8 cellular contexts compared by ENCODE assay signal in the genomic region with DNA sequence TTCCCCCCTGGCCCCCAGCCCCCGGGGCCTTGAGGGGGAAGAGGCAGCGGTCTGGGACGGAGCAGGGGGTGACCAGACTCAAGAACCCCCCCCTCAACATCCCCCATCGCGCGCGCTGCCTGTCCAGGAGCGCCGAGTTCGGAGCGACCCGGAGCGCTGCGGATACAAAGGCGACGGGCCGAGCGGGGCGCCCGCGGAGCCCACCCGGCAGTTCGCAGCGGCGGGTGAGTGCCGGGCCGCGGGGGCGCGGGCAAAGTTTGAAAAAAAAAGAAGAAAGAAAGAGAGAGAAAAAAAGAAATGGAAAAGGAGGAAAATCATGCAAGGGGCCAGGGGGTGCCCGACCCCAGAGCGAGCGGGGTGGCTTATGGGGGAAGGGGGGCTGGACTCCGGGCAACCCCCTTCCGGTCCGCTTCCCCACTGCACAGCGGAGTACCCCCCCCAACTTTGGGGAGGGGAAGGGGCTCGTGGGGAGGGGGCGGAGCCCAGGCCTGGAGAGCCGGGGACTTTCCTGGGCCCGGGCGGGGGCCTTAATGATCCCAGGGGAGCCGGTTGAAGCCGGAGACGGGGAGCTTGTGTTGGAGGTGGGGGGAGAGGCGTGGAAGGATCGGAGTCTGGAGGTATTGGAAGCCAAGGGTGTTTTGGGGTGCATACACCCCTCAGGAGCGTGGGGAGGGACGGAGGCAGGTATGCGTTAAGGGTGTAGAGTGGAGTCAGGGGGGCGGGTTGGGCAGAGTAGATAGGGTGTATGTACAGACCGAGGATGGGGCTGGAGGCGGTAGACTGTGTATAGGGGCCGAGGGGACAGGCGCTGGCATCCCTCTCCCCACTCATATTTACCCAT. TPM values are rescaled to one million over a fixed set of nuclear protein-coding genes. Genes with fewer than 3 reads are reported as not detected.
DNase-seq lines count a peak whose midpoint lies in the region; ATAC-seq and TF ChIP-seq lines count a peak whose summit lies in the region.

No MANE protein-coding gene starts in this region.

- TF ChIP-seq CTCF in dorsolateral prefrontal cortex (IDR thresholded peaks at IDR 0.05 in 54 of 56, conservative IDR thresholded peaks at IDR 0.05 in 2 of 56; ENCODE audit: low read depth in 1 of 56, partially characterized antibody in 56 of 56) (peak in 2 of 56 donors; percentile 6 to 8), mucosa of descending colon (IDR thresholded peaks at IDR 0.05) (no peak)

- H3K9me3 Mint-ChIP-seq in CD8-positive, alpha-beta memory T cell = no peaks in the 10 kb centered on the region

- H3K27me3 Mint-ChIP-seq in CD8-positive, alpha-beta memory T cell = peaks cover 18 to 32% of the 10 kb centered on the region in 2 donors

- H3K4me3 ChIP-seq in CD8-positive, alpha-beta memory T cell (ENCODE audit: low read length) = peak overlapping the region; percentile 34
- H3K4me3 ChIP-seq in dorsolateral prefrontal cortex = peak overlapping the region; percentile 50 to 89 (median 74)
- H3K4me3 ChIP-seq in mucosa of descending colon = peak overlapping the region; percentile 44

- H3K36me3 Mint-ChIP-seq in CD8-positive, alpha-beta memory T cell = peaks cover 0 to 1% (median 0%) of the 10 kb centered on the region in 3 donors

- ATAC-seq in mucosa of descending colon (peak; percentile 35), GM21529 (IDR thresholded peaks at IDR 0.05; ENCODE audit: unreplicated experiment) (no peak), HG03280 (IDR thresholded peaks at IDR 0.05; ENCODE audit: unreplicated experiment) (no peak)

- no peaks in the 10 kb centered on the region for H3K36me3 ChIP-seq in CD8-positive, alpha-beta memory T cell (ENCODE audit: insufficient read depth, low read length)
- H3K36me3 ChIP-seq in mucosa of descending colon (ENCODE audit: low read depth) = no peaks in the 10 kb centered on the region

- intact Hi-C loops in dorsolateral prefrontal cortex (cut with DNase I) = no loop called here
- intact Hi-C loops in mucosa of descending colon (cut with DNase I, micrococcal nuclease) = no loop called here

- peak in 1 of 5 donors; percentile 21 for DNase-seq in CD8-positive, alpha-beta memory T cell
- DNase-seq in NCI-H1092 (lab: John Stamatoyannopoulos, UW) = peak; percentile 61
- DNase-seq in dorsolateral prefrontal cortex = peak in 1 of 10 donors; percentile 53
- peak in 2 of 3 donors; percentile 21 to 45 for DNase-seq in mucosa of descending colon
- DNase-seq in SIG-M5 (lab: John Stamatoyannopoulos, UW) = no peak
- DNase-seq in Ammon's horn (ENCODE audit: low spot score) = no peak

- H3K4me1 ChIP-seq in CD8-positive, alpha-beta memory T cell (ENCODE audit: insufficient read depth, low read length) = peaks cover 5% of the 10 kb centered on the region
- H3K4me1 ChIP-seq in mucosa of descending colon (ENCODE audit: low read depth) = peaks cover 12% of the 10 kb centered on the region

- peaks cover 16% of the 10 kb centered on the region for H3K27me3 ChIP-seq in CD8-positive, alpha-beta memory T cell (ENCODE audit: insufficient read depth, low read length, poor library complexity, severe bottlenecking)
- H3K27me3 ChIP-seq in dorsolateral prefrontal cortex = peaks cover 0 to 20% (median 0%) of the 10 kb centered on the region in 45 donors

- no peaks in the 10 kb centered on the region for H3K9me3 ChIP-seq in CD8-positive, alpha-beta memory T cell (ENCODE audit: low read length)
- no peaks in the 10 kb centered on the region for H3K9me3 ChIP-seq in mucosa of descending colon

- POLR2A ChIA-PET in CD8-positive, alpha-beta memory T cell (lab: Charles Lee) = no interaction called here

- H3K27ac Mint-ChIP-seq in CD8-positive, alpha-beta memory T cell = peak overlapping the region in 1 of 8 donors; percentile 43

- no peak overlapping the region for H3K27ac ChIP-seq in CD8-positive, alpha-beta memory T cell (ENCODE audit: low read depth, low read length)
- H3K27ac ChIP-seq in dorsolateral prefrontal cortex = peak overlapping the region in 42 of 59 donors; percentile 22 to 90 (median 64)

- CTCF ChIA-PET in CD8-positive, alpha-beta memory T cell (lab: Charles Lee) = no interaction called here

- peak overlapping the region; percentile 15 to 88 (median 65) for H3K4me3 Mint-ChIP-seq in CD8-positive, alpha-beta memory T cell

- peaks cover 6% of the 10 kb centered on the region in 3 donors for H3K4me1 Mint-ChIP-seq in CD8-positive, alpha-beta memory T cell

RNA-seq across cellular contexts. Expression of gene VANGL2, which starts 0.5 kb away (rescaled TPM):
- total RNA-seq in CD8-positive, alpha-beta memory T cell = under 1 TPM; 0.04 to 0.07 TPM
- not detected for polyA plus RNA-seq in CD8-positive, alpha-beta memory T cell
- total RNA-seq in dorsolateral prefrontal cortex = 10 to 100 TPM in 25 of 120 experiments, 1 to 10 TPM in 95; 3.5 to 15.6 (median 8.0) TPM
- 1 to 10 TPM; 5.2 to 8.9 (median 8.7) TPM for total RNA-seq in mucosa of descending colon

RNA-seq across cellular contexts. Expression of gene NHLH1, which starts 34.0 kb away (rescaled TPM):
- under 1 TPM; 0.38 to 0.48 TPM for total RNA-seq in CD8-positive, alpha-beta memory T cell
- polyA plus RNA-seq in CD8-positive, alpha-beta memory T cell = not detected
- total RNA-seq in dorsolateral prefrontal cortex (1 to 10 TPM in 50 of 120 experiments, under 1 TPM in 68, not detected in 2; 0.18 to 3.4 (median 0.90) TPM), mucosa of descending colon (under 1 TPM; 0.14 to 0.16 (median 0.14) TPM)

RNA-seq across cellular contexts. Expression of gene NCSTN, which starts 57.7 kb away (rescaled TPM):
- total RNA-seq in CD8-positive, alpha-beta memory T cell = 10 to 100 TPM; 58.7 to 61.3 TPM
- 74.4 TPM for polyA plus RNA-seq in CD8-positive, alpha-beta memory T cell
- total RNA-seq in dorsolateral prefrontal cortex = 10 to 100 TPM; 44.1 to 95.7 (median 60.5) TPM
- 100 to 1,000 TPM in 1 of 3 donors, 10 to 100 TPM in 2; 70.4 to 104 (median 95.8) TPM for total RNA-seq in mucosa of descending colon

RNA-seq across cellular contexts. Expression of gene COPA, which starts 57.8 kb away (rescaled TPM):
- 100 to 1,000 TPM; 129 to 139 TPM for total RNA-seq in CD8-positive, alpha-beta memory T cell
- polyA plus RNA-seq in CD8-positive, alpha-beta memory T cell = 121 TPM
- total RNA-seq in dorsolateral prefrontal cortex (100 to 1,000 TPM; 107 to 252 (median 197) TPM), mucosa of descending colon (100 to 1,000 TPM; 141 to 165 (median 151) TPM)

Comparison
In these comparisons a context has a peak if more than half of its experiments do, and no peak if none do; other contexts are left out.
1. DNase-seq: peak in NCI-H1092 (single experiment) and mucosa of descending colon (2 of 3); none in SIG-M5 (single experiment) and Ammon's horn (single experiment).
2. RNA of gene VANGL2, which starts 0.5 kb away (total RNA-seq): 5.2 to 8.9 TPM in mucosa of descending colon and 3.5 to 15.6 TPM in dorsolateral prefrontal cortex; 0.04 to 0.07 TPM in CD8-positive, alpha-beta memory T cell; every median in the first group is over 4 times any median in the second.
3. Peak in every context shown above with its lines, with median percentiles within 50 percentile points of each other: H3K4me3 ChIP-seq.